Comparison of ENCODE assay signal across 5 cellular contexts in the genomic region with DNA sequence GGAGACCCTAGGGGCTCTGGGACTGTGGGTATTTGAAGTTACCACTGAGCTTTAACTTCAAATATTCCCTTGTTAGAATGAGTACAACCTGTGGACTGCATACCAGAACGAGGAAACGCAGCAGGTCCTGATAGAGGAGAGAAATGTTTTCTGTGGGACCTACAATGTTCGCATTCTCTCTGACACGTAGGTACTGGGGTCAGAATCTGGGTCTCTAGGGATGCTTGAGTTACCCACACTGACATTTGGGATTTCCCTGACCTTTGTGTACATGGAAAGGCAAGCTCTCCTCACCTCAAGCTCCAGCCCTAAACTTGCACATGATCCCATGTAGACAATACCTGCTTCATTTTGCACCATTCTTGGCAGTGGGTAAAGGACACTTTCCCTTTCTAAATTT. TPM values are rescaled to one million over a fixed set of nuclear protein-coding genes. Genes with fewer than 3 reads are reported as not detected.
"Had no signal": no experiment of that assay in that cellular context is flagged by ENCODE, and none has a peak within 500 bp of the region (broad histone marks: within the 10 kb centered on the region; RNA-seq: fewer than 3 reads in every experiment).

No MANE protein-coding gene starts in this region.

RNA-seq across cellular contexts. Expression of gene FBXW10, which starts 12.1 kb away (rescaled TPM):
- total RNA-seq: suprapubic skin, thoracic aorta, tibial nerve, upper lobe of right lung, urinary bladder had no signal
